26 cellular contexts compared by ENCODE assay signal in genomic region chr19:41402010-41402409, GRCh38. TPM values are rescaled to one million over a fixed set of nuclear protein-coding genes. Genes with fewer than 3 reads are reported as not detected.
"Had no signal": no experiment of that assay in that cellular context is flagged by ENCODE, and none has a peak within 500 bp of the region (broad histone marks: within the 10 kb centered on the region; RNA-seq: fewer than 3 reads in every experiment).

No MANE protein-coding gene starts in this region.

- H3K27ac Mint-ChIP-seq: activated CD4-positive, alpha-beta memory T cell treated with anti-CD3 and anti-CD28 coated beads, Interleukin-2, amount 10 ng/mL, durations not matched to agents 7 days and 5 days; activated CD4-positive, alpha-beta T cell treated with anti-CD3 and anti-CD28 coated beads for 36 hours; activated naive CD4-positive, alpha-beta T cell treated with anti-CD3 and anti-CD28 coated beads, Interleukin-2, amount 50 U/mL, for 72 hours; activated naive CD8-positive, alpha-beta T cell treated with anti-CD3 and anti-CD28 coated beads, Interleukin-2, amount 50 U/mL, for 24 hours; IgD-negative memory B cell had no signal

- DNase-seq: activated CD4-positive, alpha-beta memory T cell treated with anti-CD3 and anti-CD28 coated beads, Interleukin-2, amount 10 ng/mL, durations not matched to agents 7 days and 5 days; activated CD4-positive, alpha-beta T cell treated with anti-CD3 and anti-CD28 coated beads for 36 hours; activated CD4-positive, alpha-beta T cell treated with anti-CD3 and anti-CD28 coated beads, Interleukin-2, amount 50 U/mL, for 1 hour; activated CD8-positive, alpha-beta memory T cell treated with anti-CD3 and anti-CD28 coated beads, Interleukin-2, amount 50 U/mL, for 4 hours; activated effector memory CD4-positive, alpha-beta T cell treated with anti-CD3 and anti-CD28 coated beads, Interleukin-2, amount 50 U/mL, for 16 hours; activated naive CD4-positive, alpha-beta T cell treated with Interleukin-2 at 50 U/mL for 16 hours; activated naive CD8-positive, alpha-beta T cell treated with anti-CD3 and anti-CD28 coated beads, Interleukin-2, amount 50 U/mL, for 24 hours; activated T-cell treated with anti-CD3 and anti-CD28 coated beads, Interleukin-2, amount 50 U/mL, for 1 hour; amygdala; KG1; NCI-H1092; NCI-H1417; NCI-H1930; NCI-H2171; NCI-H226; NCI-H526 treated with DMSO at 0.1 percent for 48 hours; PC-3; SHP77 treated with DMSO at 0.1 percent for 48 hours; WERI-Rb-1 had no signal

- ATAC-seq: activated CD4-positive, alpha-beta T cell treated with anti-CD3 and anti-CD28 coated beads for 36 hours; activated naive CD4-positive, alpha-beta T cell treated with anti-CD3 and anti-CD28 coated beads, Interleukin-2, amount 50 U/mL, for 72 hours; activated naive CD8-positive, alpha-beta T cell treated with anti-CD3 and anti-CD28 coated beads, Interleukin-2, amount 50 U/mL, for 24 hours; PC-3 had no signal

- H3K36me3 Mint-ChIP-seq: IgD-negative memory B cell had no signal

- H3K27ac ChIP-seq: WERI-Rb-1 had no signal

- H3K9me3 Mint-ChIP-seq: activated CD4-positive, alpha-beta memory T cell treated with anti-CD3 and anti-CD28 coated beads, Interleukin-2, amount 10 ng/mL, durations not matched to agents 7 days and 5 days; activated naive CD4-positive, alpha-beta T cell treated with anti-CD3 and anti-CD28 coated beads, Interleukin-2, amount 50 U/mL, for 72 hours; activated naive CD8-positive, alpha-beta T cell treated with anti-CD3 and anti-CD28 coated beads, Interleukin-2, amount 50 U/mL, for 24 hours; brain; IgD-negative memory B cell had no signal

- H3K4me3 Mint-ChIP-seq: activated CD4-positive, alpha-beta memory T cell treated with anti-CD3 and anti-CD28 coated beads, Interleukin-2, amount 10 ng/mL, durations not matched to agents 7 days and 5 days; activated CD4-positive, alpha-beta T cell treated with anti-CD3 and anti-CD28 coated beads for 36 hours; activated naive CD8-positive, alpha-beta T cell treated with anti-CD3 and anti-CD28 coated beads, Interleukin-2, amount 50 U/mL, for 24 hours had no signal

RNA-seq across cellular contexts. Expression of gene B3GNT8, which starts 25.2 kb away (rescaled TPM):
- total RNA-seq: LHCN-M2, M059J, NCI-H460, SK-MEL-5 had no signal
